Comparison of ENCODE assay signal across 1 cellular context in the genomic region with DNA sequence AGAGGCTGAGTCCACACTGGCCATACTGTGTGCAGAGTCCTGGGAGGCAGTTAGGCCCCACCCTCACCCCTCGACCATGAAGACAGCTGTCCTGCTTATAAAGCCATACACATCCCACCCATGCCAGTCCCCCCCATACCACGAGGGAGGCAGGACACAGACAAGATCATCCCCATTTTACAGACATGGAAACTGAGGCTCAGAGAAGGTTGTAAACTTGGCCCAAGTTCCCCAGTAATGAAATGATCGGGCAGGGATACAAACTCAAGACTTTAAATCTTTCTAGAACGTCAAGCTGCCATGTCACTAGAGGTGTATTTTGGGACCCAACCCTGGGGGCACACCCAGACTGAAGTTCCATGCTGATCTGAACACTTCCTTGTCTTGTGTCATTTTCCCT.
TF ChIP-seq lines count a peak whose summit lies in the region.

No MANE protein-coding gene starts in this region.

TF ChIP-seq in HepG2, 621 proteins besides CTCF, POLR2A, EP300 and RAD21:
- TF ChIP-seq ZNF484 (CRISPR knock-in tag; IDR thresholded peaks at IDR 0.05; ENCODE audit: borderline replicate concordance, low read depth) (no peak), ZNF629 (CRISPR knock-in tag; conservative IDR thresholded peaks at IDR 0.05) (peak; percentile 67)
- TF ChIP-seq, protein P1, sequence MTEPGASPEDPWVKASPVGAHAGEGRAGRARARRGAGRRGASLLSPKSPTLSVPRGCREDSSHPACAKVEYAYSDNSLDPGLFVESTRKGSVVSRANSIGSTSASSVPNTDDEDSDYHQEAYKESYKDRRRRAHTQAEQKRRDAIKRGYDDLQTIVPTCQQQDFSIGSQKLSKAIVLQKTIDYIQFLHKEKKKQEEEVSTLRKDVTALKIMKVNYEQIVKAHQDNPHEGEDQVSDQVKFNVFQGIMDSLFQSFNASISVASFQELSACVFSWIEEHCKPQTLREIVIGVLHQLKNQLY (CRISPR knock-in tag; IDR thresholded peaks at IDR 0.05), result no peak
